In genomic region chr16:75789237-75789636, GRCh38 we compare ENCODE assay signal across 8 cellular contexts.
DNase-seq lines count a peak whose midpoint lies in the region; ATAC-seq, FAIRE-seq and TF ChIP-seq lines count a peak whose summit lies in the region.

No MANE protein-coding gene starts in this region.

- intact Hi-C loops in left lung (cut with DNase I): no loop called here

- H3K27ac ChIP-seq in left lung: no peak overlapping the region

- TF ChIP-seq CTCF in D721Med (IDR thresholded peaks at IDR 0.05; ENCODE audit: insufficient read depth, missing control alignments): peak; percentile 84
- peak; percentile 73 to 74 for TF ChIP-seq CTCF in left lung (IDR thresholded peaks at IDR 0.05)

- in situ Hi-C loops in T47D (cut with HindIII; ENCODE audit: low pct_unique_long_range_greater_than_20kb, low sequenced_read_pairs): no loop called here

- DNase-seq in D721Med (ENCODE audit: insufficient read length, low spot score) (peak; percentile 17), NCI-H748 (lab: John Stamatoyannopoulos, UW; ENCODE audit: unreplicated experiment) (peak; percentile 56), T47D (ENCODE audit: low read depth in 1 of 2, low spot score in 1 of 2) (peak; percentile 64 to 71), left lung (no peak)
- no peak for DNase-seq in activated effector memory CD4-positive, alpha-beta T cell treated with anti-CD3 and anti-CD28 coated beads, Interleukin-2, amount 50 U/mL, for 16 hours
- DNase-seq in activated effector memory CD4-positive, alpha-beta T cell treated with Interleukin-2 at 50 U/mL for 16 hours: no peak

- H3K27me3 ChIP-seq in left lung: peaks cover 0 to under 1% of the 10 kb centered on the region in 2 donors

- no peaks in the 10 kb centered on the region for H3K9me3 ChIP-seq in left lung

- no peaks in the 10 kb centered on the region for H3K4me1 ChIP-seq in left lung

- no peak overlapping the region for H3K4me3 ChIP-seq in left lung

- ATAC-seq in GM19023 (IDR thresholded peaks at IDR 0.05; ENCODE audit: unreplicated experiment): peak; percentile 59
- peak; percentile 83 for ATAC-seq in HG03378 (IDR thresholded peaks at IDR 0.05; ENCODE audit: unreplicated experiment)
- ATAC-seq in left lung: peak; percentile 74

- no peaks in the 10 kb centered on the region for H3K36me3 ChIP-seq in left lung

- no peak for FAIRE-seq in D721Med (lab: Jason Lieb, UNC)

Comparison
In these comparisons a context has a peak if more than half of its experiments do, and no peak if none do; other contexts are left out.
1. DNase-seq: peak in D721Med (single experiment), NCI-H748 (single experiment) and T47D (2 of 2); none in left lung (0 of 2), activated effector memory CD4-positive, alpha-beta T cell treated with anti-CD3 and anti-CD28 coated beads, Interleukin-2, amount 50 U/mL, for 16 hours (single experiment) and activated effector memory CD4-positive, alpha-beta T cell treated with Interleukin-2 at 50 U/mL for 16 hours (single experiment).
2. Peak in every context shown above with its lines, with median percentiles within 50 percentile points of each other: ATAC-seq.